Comparison of ENCODE assay signal across 8 cellular contexts in genomic region chr11:66510271-66510989, GRCh38. TPM values are rescaled to one million over a fixed set of nuclear protein-coding genes. Genes with fewer than 3 reads are reported as not detected.
A peak's percentile ranks its signal among the peaks of the same experiment; 100 is the strongest.
DNase-seq lines count a peak whose midpoint lies in the region; ATAC-seq and FAIRE-seq lines count a peak whose summit lies in the region.

TSS of gene BBS1 (plus strand) at chr11:66510635. CDS start at chr11:66510660, 25 bp downstream.

- H3K4me1 ChIP-seq in right cardiac atrium (ENCODE audit: control insufficient read depth, insufficient read depth, low read length), result peaks cover 1% of the 10 kb centered on the region

- intact Hi-C loops in T-helper 2 cell treated with Interferon-gamma antibody and Interleukin-4, amounts not matched to agents 100 ng/mL and 5 ng/mL, for 36 hours (cut with micrococcal nuclease), result loop anchor here (1.0 kb wide), 1 partner anchor 30 kb away; the partner anchor contains the start of gene DPP3
- intact Hi-C loops in right cardiac atrium (cut with DNase I), result no loop called here

- WGBS in right cardiac atrium, result under 1% methylated on average over 31 of the region's 31 CpGs

- ATAC-seq in HG02610 (IDR thresholded peaks at IDR 0.05; ENCODE audit: unreplicated experiment) (peak; percentile 85), right cardiac atrium (peak; percentile 97)

- FAIRE-seq in urothelium cell line (lab: Jason Lieb, UNC), result no peak

- peak; percentile 13 for DNase-seq in GF-D8 (lab: John Stamatoyannopoulos, UW)
- peak; percentile 72 for DNase-seq in NCI-H146 (lab: John Stamatoyannopoulos, UW)
- peak; percentile 90 to 97 (median 95) for DNase-seq in right cardiac atrium
- DNase-seq in putamen (ENCODE audit: low spot score), result peak; percentile 81
- peak; percentile 93 for DNase-seq in urothelium cell line (ENCODE audit: low spot score)

- H3K27ac ChIP-seq in angular gyrus (ENCODE audit: low read depth, low read length), result peak within 1 kb of the TSS; percentile 83
- peak within 1 kb of the TSS; percentile 75 for H3K27ac ChIP-seq in right cardiac atrium (ENCODE audit: low read length)

- H3K4me3 ChIP-seq in right cardiac atrium (ENCODE audit: low read length), result peak within 1 kb of the TSS; percentile 73

- no peaks in the 10 kb centered on the region for H3K9me3 ChIP-seq in right cardiac atrium (ENCODE audit: control insufficient read depth, low read length)

- no peaks in the 10 kb centered on the region for H3K27me3 ChIP-seq in right cardiac atrium (ENCODE audit: control insufficient read depth, insufficient read depth)

RNA-seq across cellular contexts. Expression of gene BBS1, which starts in this region (rescaled TPM):
- 14.9 and 18.2 TPM in 2 replicates for total RNA-seq in T-helper 2 cell treated with Interferon-gamma antibody and Interleukin-4, amounts not matched to agents 100 ng/mL and 5 ng/mL, for 36 hours
- total RNA-seq in right cardiac atrium, result 10 to 100 TPM; 19.3 to 25.2 (median 21.4) TPM
- 12.4 TPM for polyA plus RNA-seq in right cardiac atrium

Comparison
In these comparisons a context has a peak if more than half of its experiments do, and no peak if none do; other contexts are left out.
1. Peak in every context shown above with its lines: DNase-seq, ATAC-seq, H3K4me3 ChIP-seq and H3K27ac ChIP-seq.
2. DNase-seq: peak in every context shown above with its lines; median percentile 95 in right cardiac atrium; 93 in urothelium cell line; 81 in putamen; 72 in NCI-H146; 13 in GF-D8.